8 cellular contexts compared by ENCODE assay signal in genomic region chr1:203557958-203558760, GRCh38.
DNase-seq lines count a peak whose midpoint lies in the region; ATAC-seq and TF ChIP-seq lines count a peak whose summit lies in the region.

No MANE protein-coding gene starts in this region.

- H3K27me3 ChIP-seq in colonic mucosa (no peaks in the 10 kb centered on the region), muscle layer of colon (ENCODE audit: control insufficient read depth in 1 of 2, insufficient read depth in 2 of 2, low read length in 2 of 2) (no peaks in the 10 kb centered on the region)

- DNase-seq in ACHN (peak; percentile 70), MV-4-11 (lab: John Stamatoyannopoulos, UW) (peak; percentile 79), colonic mucosa (no peak), NCI-H446 treated with DMSO at 0.1 percent for 48 hours (lab: John Stamatoyannopoulos, UW) (no peak), pons (ENCODE audit: low spot score) (no peak)
- DNase-seq in central memory CD4-positive, alpha-beta T cell, result no peak

- H3K36me3 ChIP-seq in colonic mucosa (no peaks in the 10 kb centered on the region), muscle layer of colon (ENCODE audit: insufficient read depth, low read length) (no peaks in the 10 kb centered on the region)

- H3K9ac ChIP-seq in colonic mucosa (ENCODE audit: low read depth in 2 of 2, low read length in 2 of 2) (no peak overlapping the region), muscle layer of colon (ENCODE audit: low read length) (peak overlapping the region; percentile 6)

- no peak for ATAC-seq in GM21367 (IDR thresholded peaks at IDR 0.05; ENCODE audit: unreplicated experiment)

- intact Hi-C loops in colonic mucosa (cut with DNase I), result no loop called here

- no peak for TF ChIP-seq CTCF in colonic mucosa (IDR thresholded peaks at IDR 0.05)

- H3K9me3 ChIP-seq in colonic mucosa (no peaks in the 10 kb centered on the region), muscle layer of colon (ENCODE audit: low read length) (no peaks in the 10 kb centered on the region)

- H3K4me3 ChIP-seq in colonic mucosa, result no peak overlapping the region
- peak overlapping the region in 1 of 2 donors; percentile 11 for H3K4me3 ChIP-seq in muscle layer of colon (ENCODE audit: low read depth in 1 of 2, low read length in 2 of 2)

- H3K27ac ChIP-seq in colonic mucosa (peak overlapping the region; percentile 15), muscle layer of colon (ENCODE audit: low read depth, low read length) (peak overlapping the region; percentile 96)

- no peaks in the 10 kb centered on the region for H3K4me1 ChIP-seq in colonic mucosa
- peaks cover 56% of the 10 kb centered on the region for H3K4me1 ChIP-seq in muscle layer of colon (ENCODE audit: insufficient read depth, low read length)

- in situ Hi-C loops in ACHN (cut with HindIII; ENCODE audit: low pct_ligation_motif_present, low pct_unique_long_range_greater_than_20kb, low sequenced_read_pairs), result no loop called here

Comparison
In these comparisons a context has a peak if more than half of its experiments do, and no peak if none do; other contexts are left out.
1. DNase-seq: peak in ACHN (single experiment) and MV-4-11 (single experiment); none in colonic mucosa (single experiment), NCI-H446 treated with DMSO at 0.1 percent for 48 hours (single experiment), pons (single experiment) and central memory CD4-positive, alpha-beta T cell (single experiment).